ENCODE assay signal across 1 cellular context in the genomic region with DNA sequence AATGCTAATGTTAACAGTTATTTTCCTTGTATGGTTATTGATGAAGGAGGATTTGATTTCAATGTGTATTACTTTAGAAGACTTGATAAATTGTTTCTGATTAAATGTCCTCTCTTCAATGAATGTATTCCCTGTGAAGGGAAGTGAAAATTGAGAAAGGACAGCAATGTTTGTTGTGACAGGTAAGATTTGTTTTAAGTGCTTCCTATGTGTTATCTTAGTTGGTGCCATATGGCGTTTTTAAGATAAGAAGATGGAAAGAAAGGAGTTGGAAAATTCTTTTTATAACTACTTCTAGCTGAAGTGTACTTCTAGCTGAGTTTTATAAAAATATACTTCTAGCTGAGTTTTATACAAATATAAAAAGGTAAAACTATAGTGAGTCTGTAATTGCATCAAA.
TF ChIP-seq lines count a peak whose summit lies in the region.

No MANE protein-coding gene starts in this region.

TF ChIP-seq in IMR-90, 13 proteins besides CTCF, POLR2A, EP300 and RAD21 (continued from another document):
- TF ChIP-seq, protein P1, sequence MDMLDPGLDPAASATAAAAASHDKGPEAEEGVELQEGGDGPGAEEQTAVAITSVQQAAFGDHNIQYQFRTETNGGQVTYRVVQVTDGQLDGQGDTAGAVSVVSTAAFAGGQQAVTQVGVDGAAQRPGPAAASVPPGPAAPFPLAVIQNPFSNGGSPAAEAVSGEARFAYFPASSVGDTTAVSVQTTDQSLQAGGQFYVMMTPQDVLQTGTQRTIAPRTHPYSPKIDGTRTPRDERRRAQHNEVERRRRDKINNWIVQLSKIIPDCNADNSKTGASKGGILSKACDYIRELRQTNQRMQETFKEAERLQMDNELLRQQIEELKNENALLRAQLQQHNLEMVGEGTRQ (IDR thresholded peaks at IDR 0.05; ENCODE audit: low read depth, low read length) = no peak
- no peak for TF ChIP-seq MAZ (IDR thresholded peaks at IDR 0.05; ENCODE audit: borderline replicate concordance, low read depth, low read length)
- TF ChIP-seq SMC3 (IDR thresholded peaks at IDR 0.05; ENCODE audit: low read depth, low read length) = no peak
- no peak for TF ChIP-seq FOS (IDR thresholded peaks at IDR 0.05; ENCODE audit: low read depth, low read length)
- no peak for TF ChIP-seq RCOR1 (IDR thresholded peaks at IDR 0.05; ENCODE audit: insufficient replicate concordance, low read length)
- TF ChIP-seq, protein P2, sequence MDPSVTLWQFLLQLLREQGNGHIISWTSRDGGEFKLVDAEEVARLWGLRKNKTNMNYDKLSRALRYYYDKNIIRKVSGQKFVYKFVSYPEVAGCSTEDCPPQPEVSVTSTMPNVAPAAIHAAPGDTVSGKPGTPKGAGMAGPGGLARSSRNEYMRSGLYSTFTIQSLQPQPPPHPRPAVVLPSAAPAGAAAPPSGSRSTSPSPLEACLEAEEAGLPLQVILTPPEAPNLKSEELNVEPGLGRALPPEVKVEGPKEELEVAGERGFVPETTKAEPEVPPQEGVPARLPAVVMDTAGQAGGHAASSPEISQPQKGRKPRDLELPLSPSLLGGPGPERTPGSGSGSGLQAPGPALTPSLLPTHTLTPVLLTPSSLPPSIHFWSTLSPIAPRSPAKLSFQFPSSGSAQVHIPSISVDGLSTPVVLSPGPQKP (IDR thresholded peaks at IDR 0.05; ENCODE audit: borderline replicate concordance, low read depth, low read length) = no peak
- TF ChIP-seq MXI1 (IDR thresholded peaks at IDR 0.05; ENCODE audit: borderline replicate concordance, low read depth, low read length) = no peak
- no peak for TF ChIP-seq BHLHE40 (IDR thresholded peaks at IDR 0.05; ENCODE audit: low read depth, low read length)
- no peak for TF ChIP-seq MAFK (IDR thresholded peaks at IDR 0.05; ENCODE audit: low read depth, low read length)
TF ChIP-seq in IMR-90: peak in this region for 0.
